In genomic region chr14:59964251-59965007, GRCh38 we compare ENCODE assay signal across 9 cellular contexts. TPM values are rescaled to one million over a fixed set of nuclear protein-coding genes. Genes with fewer than 3 reads are reported as not detected.
DNase-seq lines count a peak whose midpoint lies in the region; ATAC-seq and TF ChIP-seq lines count a peak whose summit lies in the region.
"Had no signal": no experiment of that assay in that cellular context is flagged by ENCODE, and none has a peak within 500 bp of the region (broad histone marks: within the 10 kb centered on the region; RNA-seq: fewer than 3 reads in every experiment).

No MANE protein-coding gene starts in this region.

- H3K9me3 ChIP-seq in T-helper 17 cell (ENCODE audit: control insufficient read depth, low read length, poor library complexity, severe bottlenecking) (no peaks in the 10 kb centered on the region), MG63 (no peaks in the 10 kb centered on the region)

- H3K9me3 Mint-ChIP-seq in nephron progenitor cell, result peaks cover 4% of the 10 kb centered on the region

- CTCF ChIA-PET in RWPE1 (lab: Yijun Ruan, JAX), result interaction anchor here (0.6 to 1.8 kb wide), 15 partner anchors 9 to 996 kb away, joined by 3 to 15 read pairs (median 4); no protein-coding TSS in a partner anchor

- H3K27ac ChIP-seq in RWPE1, result no peak overlapping the region

- peaks cover 3% of the 10 kb centered on the region for H3K36me3 Mint-ChIP-seq in T-helper 17 cell (ENCODE audit: low read depth)
- H3K36me3 Mint-ChIP-seq in nephron progenitor cell (ENCODE audit: low read depth), result peaks cover 10% of the 10 kb centered on the region

- no peak for DNase-seq in T-helper 17 cell
- no peak for DNase-seq in nephron progenitor cell
- DNase-seq in RWPE1 (ENCODE audit: low spot score), result no peak
- no peak for DNase-seq in glomerular visceral epithelial cell (ENCODE audit: extremely low spot score)
- DNase-seq in MG63, result no peak
- no peak for DNase-seq in ecto neural progenitor cell (ENCODE audit: low spot score)

- H3K4me3 ChIP-seq in MG63, result no peak overlapping the region

- ATAC-seq in GM18868 (IDR thresholded peaks at IDR 0.05; ENCODE audit: unreplicated experiment), result peak; percentile 23
- peak; percentile 14 for ATAC-seq in HG02588 (IDR thresholded peaks at IDR 0.05; ENCODE audit: unreplicated experiment)
- peak; percentile 13 for ATAC-seq in T-helper 17 cell

- H3K27ac Mint-ChIP-seq in T-helper 17 cell, result peak overlapping the region; percentile 98
- H3K27ac Mint-ChIP-seq in nephron progenitor cell, result no peak overlapping the region

- TF ChIP-seq CTCF in nephron progenitor cell (IDR thresholded peaks at IDR 0.05), result no peak
- TF ChIP-seq CTCF in RWPE1 (conservative IDR thresholded peaks at IDR 0.05; ENCODE audit: low read depth), result no peak

- no peaks in the 10 kb centered on the region for H3K36me3 ChIP-seq in MG63

- no peaks in the 10 kb centered on the region for H3K27me3 ChIP-seq in MG63

- POLR2A ChIA-PET in RWPE1 (lab: Yijun Ruan, JAX; ENCODE audit: low non-redundant PET), result no interaction called here

- peak overlapping the region; percentile 97 for H3K4me3 Mint-ChIP-seq in T-helper 17 cell
- peak overlapping the region; percentile 76 for H3K4me3 Mint-ChIP-seq in nephron progenitor cell

- peaks cover 11% of the 10 kb centered on the region for H3K27me3 Mint-ChIP-seq in T-helper 17 cell
- H3K27me3 Mint-ChIP-seq in nephron progenitor cell (ENCODE audit: low read depth, poor library complexity), result no peaks in the 10 kb centered on the region

- H3K4me1 Mint-ChIP-seq in T-helper 17 cell (peaks cover 17% of the 10 kb centered on the region), nephron progenitor cell (peaks cover 13% of the 10 kb centered on the region)

RNA-seq across cellular contexts. Expression of gene LRRC9, which starts 44.5 kb away (rescaled TPM):
- total RNA-seq in T-helper 17 cell, result not detected
- total RNA-seq in MG63 (2014; rRNA removed; shearing (Covaris generic); ENCODE audit: low replicate concordance), result not detected in 2 replicates
- total RNA-seq: SK-MEL-5 had no signal
